In the genomic region with DNA sequence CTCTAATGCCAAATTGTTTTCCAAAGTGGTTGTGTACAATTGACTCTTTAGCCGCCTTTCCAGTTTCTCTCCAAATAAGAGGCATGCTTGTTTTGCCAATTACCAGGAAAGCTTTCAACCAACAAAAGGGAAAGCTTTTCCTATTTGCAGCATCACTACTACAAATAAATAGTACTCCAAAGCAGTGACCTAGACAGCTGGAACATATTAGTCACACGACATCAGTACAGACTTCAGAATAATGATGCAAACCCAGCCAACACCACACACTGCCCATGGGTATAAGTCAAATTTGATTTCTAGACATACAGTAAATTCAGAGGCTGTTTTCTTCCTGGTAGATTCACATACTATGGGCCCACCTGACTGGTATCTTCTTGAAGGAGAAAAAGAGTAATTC, we compare ENCODE assay signal across 10 cellular contexts. TPM values are rescaled to one million over a fixed set of nuclear protein-coding genes. Genes with fewer than 3 reads are reported as not detected.
DNase-seq lines count a peak whose midpoint lies in the region; ATAC-seq and TF ChIP-seq lines count a peak whose summit lies in the region.
"Had no signal": no experiment of that assay in that cellular context is flagged by ENCODE, and none has a peak within 500 bp of the region (broad histone marks: within the 10 kb centered on the region; RNA-seq: fewer than 3 reads in every experiment).

No MANE protein-coding gene starts in this region.

- H3K27ac ChIP-seq in right cardiac atrium (ENCODE audit: low read length) (no peak overlapping the region), thyroid gland (no peak overlapping the region)

- 52% methylated on average over 2 of the region's 2 CpGs for WGBS in right cardiac atrium
- 73 to 86% methylated on average over 2 of the region's 2 CpGs for WGBS in thyroid gland, 2 donors

- DNase-seq in AG10803 (ENCODE audit: low read depth) = peak; percentile 87
- DNase-seq in M059J (ENCODE audit: low read depth) = peak; percentile 77
- DNase-seq in astrocyte of the hippocampus (ENCODE audit: low read depth, low spot score) = peak; percentile 75
- DNase-seq in right cardiac atrium = no peak
- no peak for DNase-seq in thyroid gland
- DNase-seq in HEK293T (ENCODE audit: extremely low spot score) = no peak
- no peak for DNase-seq in T-helper 9 cell
- no peak for DNase-seq in HK-2 (ENCODE audit: unreplicated experiment)
- DNase-seq: activated CD8-positive, alpha-beta memory T cell treated with anti-CD3 and anti-CD28 coated beads, Interleukin-2, amount 50 U/mL, for 4 hours; NCI-H524 treated with DMSO at 0.1 percent for 48 hours had no signal

- POLR2A ChIA-PET in HEK293T (lab: Yijun Ruan, JAX) = no interaction called here

- H3K4me3 ChIP-seq in AG10803 (ENCODE audit: low read length) (no peak overlapping the region), right cardiac atrium (ENCODE audit: low read length) (no peak overlapping the region), thyroid gland (replicated peaks in 1 of 3) (no peak overlapping the region)

- H3K27me3 ChIP-seq in right cardiac atrium (ENCODE audit: control insufficient read depth, insufficient read depth) = no peaks in the 10 kb centered on the region
- H3K27me3 ChIP-seq in thyroid gland = no peaks in the 10 kb centered on the region

- CTCF ChIA-PET in HEK293T (lab: Yijun Ruan, JAX) = no interaction called here

- no peak for TF ChIP-seq CTCF in AG10803 (conservative IDR thresholded peaks at IDR 0.05; ENCODE audit: low read length)
- no peak for TF ChIP-seq CTCF in thyroid gland (IDR thresholded peaks at IDR 0.05)

- intact Hi-C loops in right cardiac atrium (cut with DNase I) = no loop called here
- intact Hi-C loops in thyroid gland (cut with DNase I) = no loop called here

- H3K9me3 ChIP-seq in right cardiac atrium (ENCODE audit: control insufficient read depth, low read length) (no peaks in the 10 kb centered on the region), thyroid gland (no peaks in the 10 kb centered on the region)

- H3K4me1 ChIP-seq in right cardiac atrium (ENCODE audit: control insufficient read depth, insufficient read depth, low read length) (peaks cover 7% of the 10 kb centered on the region), thyroid gland (peaks cover 7% of the 10 kb centered on the region in 2 donors)

- no peak for TF ChIP-seq POLR2A in thyroid gland (IDR thresholded peaks at IDR 0.05)

- peaks cover 0 to 6% of the 10 kb centered on the region in 2 donors for H3K36me3 ChIP-seq in thyroid gland

- peak; percentile 68 to 77 for ATAC-seq in right cardiac atrium

TF ChIP-seq in HEK293T, 16 proteins besides CTCF, POLR2A, EP300 and RAD21:
- TF ChIP-seq PKNOX1 (IDR thresholded peaks at IDR 0.05) (no peak), SUZ12 (IDR thresholded peaks at IDR 0.05) (no peak), FOXA1 (IDR thresholded peaks at IDR 0.05) (no peak), FOXM1 (IDR thresholded peaks at IDR 0.05; ENCODE audit: borderline replicate concordance) (no peak), FOXK2 (IDR thresholded peaks at IDR 0.05) (no peak), ARNT (IDR thresholded peaks at IDR 0.05) (no peak), SP1 (IDR thresholded peaks at IDR 0.05) (no peak), HDGF (IDR thresholded peaks at IDR 0.05; ENCODE audit: borderline replicate concordance) (no peak), BHLHE40 (IDR thresholded peaks at IDR 0.05; ENCODE audit: borderline replicate concordance) (no peak), ZNF384 (IDR thresholded peaks at IDR 0.05) (no peak), L3MBTL2 (conservative IDR thresholded peaks at IDR 0.05) (no peak), ELF4 (IDR thresholded peaks at IDR 0.05) (no peak), CTBP1 (IDR thresholded peaks at IDR 0.05; ENCODE audit: borderline replicate concordance) (no peak)

RNA-seq across cellular contexts. Expression of gene SGMS1, which starts 29.7 kb away (rescaled TPM):
- total RNA-seq in M059J (2014; rRNA removed; shearing (Covaris generic)) = 21.0 and 23.1 TPM in 2 replicates
- total RNA-seq in right cardiac atrium (10 to 100 TPM; 24.5 to 26.0 (median 24.9) TPM), thyroid gland (10 to 100 TPM; 80.8 to 98.9 (median 90.7) TPM)
- polyA plus RNA-seq in right cardiac atrium = 12.0 TPM

Comparison
In these comparisons a context has a peak if more than half of its experiments do, and no peak if none do; other contexts are left out.
1. DNase-seq: peak in AG10803 (single experiment), M059J (single experiment) and astrocyte of the hippocampus (single experiment); none in right cardiac atrium (0 of 3), thyroid gland (0 of 2), HEK293T (single experiment), T-helper 9 cell (single experiment) and HK-2 (single experiment).